In genomic region chr4:149702414-149703108, GRCh38 we compare ENCODE assay signal across 15 cellular contexts.
"Had no signal": no experiment of that assay in that cellular context is flagged by ENCODE, and none has a peak within 500 bp of the region (broad histone marks: within the 10 kb centered on the region; RNA-seq: fewer than 3 reads in every experiment).

No MANE protein-coding gene starts in this region.

- H3K9me3 ChIP-seq: esophagus squamous epithelium, mucosa of descending colon, neutrophil, thyroid gland had no signal

- H3K27me3 ChIP-seq: dorsolateral prefrontal cortex, esophagus squamous epithelium, foreskin keratinocyte, heart left ventricle, neutrophil, thyroid gland had no signal

- H3K27ac ChIP-seq: dorsolateral prefrontal cortex, esophagus squamous epithelium, foreskin keratinocyte, heart left ventricle, neutrophil, skin epidermis, thyroid gland had no signal

- H3K4me1 ChIP-seq: esophagus squamous epithelium, foreskin keratinocyte, thyroid gland had no signal

- H3K4me3 ChIP-seq: dorsolateral prefrontal cortex, esophagus squamous epithelium, heart left ventricle, mucosa of descending colon, skin epidermis, thyroid gland had no signal

- H3K27me3 Mint-ChIP-seq: activated naive CD8-positive, alpha-beta T cell treated with anti-CD3 and anti-CD28 coated beads, Interleukin-2, amount 10 ng/mL, durations not matched to agents 7 days and 5 days; naive thymus-derived CD8-positive, alpha-beta T cell had no signal

- H3K4me1 Mint-ChIP-seq: activated naive CD8-positive, alpha-beta T cell treated with anti-CD3 and anti-CD28 coated beads, Interleukin-2, amount 10 ng/mL, durations not matched to agents 7 days and 5 days; naive thymus-derived CD8-positive, alpha-beta T cell had no signal

- DNase-seq: activated CD4-positive, alpha-beta T cell treated with anti-CD3 and anti-CD28 coated beads for 1 hour; activated CD4-positive, alpha-beta T cell treated with anti-CD3 and anti-CD28 coated beads, Interleukin-2, amount 50 U/mL, for 48 hours; activated gamma-delta T cell treated with Interleukin-2 at 50 U/mL for 16 hours; activated naive CD8-positive, alpha-beta T cell treated with anti-CD3 and anti-CD28 coated beads, Interleukin-2, amount 10 ng/mL, durations not matched to agents 7 days and 5 days; activated T-cell treated with anti-CD3 and anti-CD28 coated beads, Interleukin-2, amount 50 U/mL, for 48 hours; anterior cingulate cortex; dorsolateral prefrontal cortex; esophagus squamous epithelium; foreskin keratinocyte; heart left ventricle; mucosa of descending colon; naive thymus-derived CD8-positive, alpha-beta T cell; thyroid gland had no signal

- ATAC-seq: foreskin keratinocyte; heart left ventricle; naive thymus-derived CD8-positive, alpha-beta T cell had no signal

- H3K36me3 ChIP-seq: esophagus squamous epithelium, heart left ventricle, neutrophil, thyroid gland had no signal

- H3K4me3 Mint-ChIP-seq: activated naive CD8-positive, alpha-beta T cell treated with anti-CD3 and anti-CD28 coated beads, Interleukin-2, amount 10 ng/mL, durations not matched to agents 7 days and 5 days; naive thymus-derived CD8-positive, alpha-beta T cell had no signal

- H3K9me3 Mint-ChIP-seq: activated naive CD8-positive, alpha-beta T cell treated with anti-CD3 and anti-CD28 coated beads, Interleukin-2, amount 10 ng/mL, durations not matched to agents 7 days and 5 days had no signal

- H3K27ac Mint-ChIP-seq: activated naive CD8-positive, alpha-beta T cell treated with anti-CD3 and anti-CD28 coated beads, Interleukin-2, amount 10 ng/mL, durations not matched to agents 7 days and 5 days; naive thymus-derived CD8-positive, alpha-beta T cell had no signal

- H3K36me3 Mint-ChIP-seq: activated naive CD8-positive, alpha-beta T cell treated with anti-CD3 and anti-CD28 coated beads, Interleukin-2, amount 10 ng/mL, durations not matched to agents 7 days and 5 days; naive thymus-derived CD8-positive, alpha-beta T cell had no signal
